Comparison of ENCODE assay signal across 10 cellular contexts in the genomic region with DNA sequence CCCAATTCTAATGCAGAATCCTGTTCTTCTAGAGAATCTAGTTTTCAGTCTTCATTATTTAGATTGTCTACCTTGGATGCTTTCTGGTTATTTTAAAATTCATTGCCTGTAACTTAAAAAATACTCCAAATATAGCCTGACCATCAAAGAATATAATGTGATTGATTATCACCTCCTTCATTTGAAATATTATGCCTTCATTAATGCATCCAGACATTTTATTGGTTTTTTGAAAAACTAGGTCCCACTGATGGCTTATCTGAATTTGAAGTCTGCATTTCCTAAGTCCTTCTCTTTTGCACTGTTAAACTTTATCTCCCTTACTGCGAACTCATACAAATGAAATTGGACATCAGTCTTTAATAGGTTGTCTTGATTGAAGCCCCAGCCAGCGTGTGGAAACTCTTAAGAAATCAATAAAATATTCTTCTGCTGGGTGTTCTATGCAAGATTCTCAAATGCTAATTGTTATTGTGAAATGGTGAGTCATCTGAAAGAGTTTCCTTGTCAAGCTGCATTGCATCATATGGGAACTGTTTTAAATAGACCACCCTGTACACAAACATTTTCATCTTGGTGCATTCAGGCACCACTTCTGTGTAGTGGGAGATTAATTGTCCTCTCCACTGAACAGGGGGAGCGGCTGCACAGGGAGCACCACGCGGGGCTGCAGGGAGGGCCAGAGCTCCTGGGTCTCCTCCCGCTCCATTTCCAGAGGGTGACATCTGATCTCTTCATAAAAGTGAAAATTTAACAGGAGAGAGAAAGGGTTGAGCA.
DNase-seq lines count a peak whose midpoint lies in the region; ATAC-seq and TF ChIP-seq lines count a peak whose summit lies in the region.
"Had no signal": no experiment of that assay in that cellular context is flagged by ENCODE, and none has a peak within 500 bp of the region (broad histone marks: within the 10 kb centered on the region; RNA-seq: fewer than 3 reads in every experiment).

No MANE protein-coding gene starts in this region.

- no peaks in the 10 kb centered on the region for H3K79me2 ChIP-seq in fibroblast of lung (ENCODE audit: control insufficient read depth, insufficient read depth, low read length)

- DNase-seq in OCI-M1 (lab: John Stamatoyannopoulos, UW) (peak; percentile 67), fibroblast of lung (ENCODE audit: low read depth in 2 of 2) (peak; percentile 77 to 96), skeletal muscle cell (ENCODE audit: low read depth) (peak; percentile 80), NCI-H526 treated with DMSO at 0.1 percent for 48 hours (lab: John Stamatoyannopoulos, UW) (no peak), T-helper 9 cell (no peak)
- DNase-seq: esophagus squamous epithelium; NK-92 treated with Interleukin-12 subunit alpha and Interleukin-12 subunit beta, amount 100 ng/mL, for 24 hours; right cardiac atrium had no signal

- no peak overlapping the region for H3K4me3 ChIP-seq in HEK293 (ENCODE audit: low read depth, low read length)
- H3K4me3 ChIP-seq in fibroblast of lung (replicated peaks in 1 of 4; ENCODE audit: control extremely low read depth in 1 of 4, insufficient read depth in 1 of 4, low read depth in 3 of 4, low read length in 4 of 4): no peak overlapping the region
- no peak overlapping the region for H3K4me3 ChIP-seq in skeletal muscle cell (ENCODE audit: low read depth, low read length)
- H3K4me3 ChIP-seq: esophagus squamous epithelium had no signal

- no peaks in the 10 kb centered on the region for H4K20me1 ChIP-seq in fibroblast of lung (ENCODE audit: control insufficient read depth, extremely low read depth, insufficient read depth, low read length)

- no peaks in the 10 kb centered on the region for H3K9me3 ChIP-seq in HEK293 (ENCODE audit: control insufficient read depth, insufficient read depth, low read depth, low read length)
- H3K9me3 ChIP-seq in fibroblast of lung (ENCODE audit: control insufficient read depth, insufficient read depth, low read depth, low read length): no peaks in the 10 kb centered on the region
- H3K9me3 ChIP-seq: esophagus squamous epithelium had no signal

- POLR2A ChIA-PET in HEK293 (lab: Yijun Ruan, JAX): no interaction called here

- CTCF ChIA-PET in HEK293 (lab: Yijun Ruan, JAX): no interaction called here

- TF ChIP-seq CTCF in HEK293 (tag by site-specific recombination; IDR thresholded peaks at IDR 0.05) (no peak), fibroblast of lung (conservative IDR thresholded peaks at IDR 0.05 in 1 of 2, IDR thresholded peaks at IDR 0.05 in 1 of 2; ENCODE audit: low read depth in 1 of 2, low read length in 2 of 2) (no peak)

- H3K9ac ChIP-seq in fibroblast of lung (ENCODE audit: insufficient read depth, low read length): no peak overlapping the region

- ATAC-seq in GM21529 (IDR thresholded peaks at IDR 0.05; ENCODE audit: unreplicated experiment): no peak
- ATAC-seq: right cardiac atrium had no signal

- H3K27ac ChIP-seq in HEK293 (ENCODE audit: extremely low read depth, low read depth, low read length) (no peak overlapping the region), fibroblast of lung (ENCODE audit: insufficient read depth, low read length) (no peak overlapping the region)
- H3K27ac ChIP-seq: esophagus squamous epithelium had no signal

- H3K36me3 ChIP-seq in HEK293 (ENCODE audit: control insufficient read depth in 2 of 2, insufficient read depth in 1 of 2, low read length in 2 of 2) (no peaks in the 10 kb centered on the region), fibroblast of lung (ENCODE audit: control insufficient read depth, insufficient read depth, low read length) (no peaks in the 10 kb centered on the region)
- H3K36me3 ChIP-seq: esophagus squamous epithelium had no signal

- H3K4me2 ChIP-seq in fibroblast of lung (ENCODE audit: extremely low read depth, insufficient read depth, low read length): peak overlapping the region; percentile 41

- H3K4me1 ChIP-seq in HEK293 (ENCODE audit: control insufficient read depth, insufficient read depth, low read length) (peaks cover 3% of the 10 kb centered on the region; the same call in 1 of the 2 replicates), fibroblast of lung (ENCODE audit: control insufficient read depth, extremely low read depth, insufficient read depth, low read length) (no peaks in the 10 kb centered on the region)
- H3K4me1 ChIP-seq: esophagus squamous epithelium had no signal

- no peak overlapping the region for H2AFZ ChIP-seq in fibroblast of lung (ENCODE audit: low read length)

- H3K27me3 ChIP-seq in fibroblast of lung (ENCODE audit: control insufficient read depth, insufficient read depth, low read length): no peaks in the 10 kb centered on the region
- H3K27me3 ChIP-seq: esophagus squamous epithelium had no signal

TF ChIP-seq in HEK293, 187 proteins besides CTCF, POLR2A, EP300 and RAD21 (continues in another document):
- TF ChIP-seq ZSCAN23 (tag by site-specific recombination; IDR thresholded peaks at IDR 0.05): no peak
- TF ChIP-seq, protein P1, sequence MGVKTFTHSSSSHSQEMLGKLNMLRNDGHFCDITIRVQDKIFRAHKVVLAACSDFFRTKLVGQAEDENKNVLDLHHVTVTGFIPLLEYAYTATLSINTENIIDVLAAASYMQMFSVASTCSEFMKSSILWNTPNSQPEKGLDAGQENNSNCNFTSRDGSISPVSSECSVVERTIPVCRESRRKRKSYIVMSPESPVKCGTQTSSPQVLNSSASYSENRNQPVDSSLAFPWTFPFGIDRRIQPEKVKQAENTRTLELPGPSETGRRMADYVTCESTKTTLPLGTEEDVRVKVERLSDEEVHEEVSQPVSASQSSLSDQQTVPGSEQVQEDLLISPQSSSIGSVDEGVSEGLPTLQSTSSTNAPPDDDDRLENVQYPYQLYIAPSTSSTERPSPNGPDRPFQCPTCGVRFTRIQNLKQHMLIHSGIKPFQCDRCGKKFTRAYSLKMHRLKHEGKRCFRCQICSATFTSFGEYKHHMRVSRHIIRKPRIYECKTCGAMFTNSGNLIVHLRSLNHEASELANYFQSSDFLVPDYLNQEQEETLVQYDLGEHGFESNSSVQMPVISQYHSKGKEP (tag by site-specific recombination; IDR thresholded peaks at IDR 0.05): no peak
- TF ChIP-seq ZEB2 (tag by site-specific recombination; IDR thresholded peaks at IDR 0.05): peak; percentile 65; the same call in 1 of the 2 replicates
- TF ChIP-seq, protein P2, sequence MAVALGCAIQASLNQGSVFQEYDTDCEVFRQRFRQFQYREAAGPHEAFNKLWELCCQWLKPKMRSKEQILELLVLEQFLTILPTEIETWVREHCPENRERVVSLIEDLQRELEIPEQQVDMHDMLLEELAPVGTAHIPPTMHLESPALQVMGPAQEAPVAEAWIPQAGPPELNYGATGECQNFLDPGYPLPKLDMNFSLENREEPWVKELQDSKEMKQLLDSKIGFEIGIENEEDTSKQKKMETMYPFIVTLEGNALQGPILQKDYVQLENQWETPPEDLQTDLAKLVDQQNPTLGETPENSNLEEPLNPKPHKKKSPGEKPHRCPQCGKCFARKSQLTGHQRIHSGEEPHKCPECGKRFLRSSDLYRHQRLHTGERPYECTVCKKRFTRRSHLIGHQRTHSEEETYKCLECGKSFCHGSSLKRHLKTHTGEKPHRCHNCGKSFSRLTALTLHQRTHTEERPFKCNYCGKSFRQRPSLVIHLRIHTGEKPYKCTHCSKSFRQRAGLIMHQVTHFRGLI (tag by site-specific recombination; IDR thresholded peaks at IDR 0.05): peak; percentile 21; the same call in 1 of the 2 replicates
- TF ChIP-seq ZFP69B (tag by site-specific recombination; IDR thresholded peaks at IDR 0.05): no peak
- no peak for TF ChIP-seq ZNF121 (tag by site-specific recombination; IDR thresholded peaks at IDR 0.05)
- TF ChIP-seq KLF1 (tag by site-specific recombination; IDR thresholded peaks at IDR 0.05): no peak
- TF ChIP-seq ZNF169 (tag by site-specific recombination; IDR thresholded peaks at IDR 0.05): no peak
- TF ChIP-seq MYNN (tag by site-specific recombination; IDR thresholded peaks at IDR 0.05; ENCODE audit: borderline replicate concordance): no peak
- no peak for TF ChIP-seq ZNF501 (tag by site-specific recombination; IDR thresholded peaks at IDR 0.05)
- TF ChIP-seq, protein P3, sequence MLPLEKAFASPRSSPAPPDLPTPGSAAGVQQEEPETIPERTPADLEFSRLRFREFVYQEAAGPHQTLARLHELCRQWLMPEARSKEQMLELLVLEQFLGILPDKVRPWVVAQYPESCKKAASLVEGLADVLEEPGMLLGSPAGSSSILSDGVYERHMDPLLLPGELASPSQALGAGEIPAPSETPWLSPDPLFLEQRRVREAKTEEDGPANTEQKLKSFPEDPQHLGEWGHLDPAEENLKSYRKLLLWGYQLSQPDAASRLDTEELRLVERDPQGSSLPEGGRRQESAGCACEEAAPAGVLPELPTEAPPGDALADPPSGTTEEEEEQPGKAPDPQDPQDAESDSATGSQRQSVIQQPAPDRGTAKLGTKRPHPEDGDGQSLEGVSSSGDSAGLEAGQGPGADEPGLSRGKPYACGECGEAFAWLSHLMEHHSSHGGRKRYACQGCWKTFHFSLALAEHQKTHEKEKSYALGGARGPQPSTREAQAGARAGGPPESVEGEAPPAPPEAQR (tag by site-specific recombination; IDR thresholded peaks at IDR 0.05): no peak
- TF ChIP-seq ZNF701 (tag by site-specific recombination; IDR thresholded peaks at IDR 0.05): no peak
- no peak for TF ChIP-seq ZNF529 (tag by site-specific recombination; IDR thresholded peaks at IDR 0.05; ENCODE audit: insufficient replicate concordance)
- TF ChIP-seq ZNF571 (tag by site-specific recombination; IDR thresholded peaks at IDR 0.05): no peak
- TF ChIP-seq ZNF335 (tag by site-specific recombination; conservative IDR thresholded peaks at IDR 0.05): 0 out of 2 replicates have a peak, but pooled peaks have one; percentile 21
- TF ChIP-seq SCRT2 (tag by site-specific recombination; IDR thresholded peaks at IDR 0.05): no peak
- no peak for TF ChIP-seq ZNF670 (tag by site-specific recombination; IDR thresholded peaks at IDR 0.05; ENCODE audit: low read depth)
- TF ChIP-seq, protein P4, sequence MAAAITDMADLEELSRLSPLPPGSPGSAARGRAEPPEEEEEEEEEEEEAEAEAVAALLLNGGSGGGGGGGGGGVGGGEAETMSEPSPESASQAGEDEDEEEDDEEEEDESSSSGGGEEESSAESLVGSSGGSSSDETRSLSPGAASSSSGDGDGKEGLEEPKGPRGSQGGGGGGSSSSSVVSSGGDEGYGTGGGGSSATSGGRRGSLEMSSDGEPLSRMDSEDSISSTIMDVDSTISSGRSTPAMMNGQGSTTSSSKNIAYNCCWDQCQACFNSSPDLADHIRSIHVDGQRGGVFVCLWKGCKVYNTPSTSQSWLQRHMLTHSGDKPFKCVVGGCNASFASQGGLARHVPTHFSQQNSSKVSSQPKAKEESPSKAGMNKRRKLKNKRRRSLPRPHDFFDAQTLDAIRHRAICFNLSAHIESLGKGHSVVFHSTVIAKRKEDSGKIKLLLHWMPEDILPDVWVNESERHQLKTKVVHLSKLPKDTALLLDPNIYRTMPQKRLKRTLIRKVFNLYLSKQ (tag by site-specific recombination; IDR thresholded peaks at IDR 0.05; ENCODE audit: borderline replicate concordance): no peak
- TF ChIP-seq EGR2 (tag by site-specific recombination; IDR thresholded peaks at IDR 0.05; ENCODE audit: low read depth): no peak

Comparison
In these comparisons a context has a peak if more than half of its experiments do, and no peak if none do; other contexts are left out.
1. DNase-seq: peak in OCI-M1 (single experiment), fibroblast of lung (2 of 2) and skeletal muscle cell (single experiment); none in NCI-H526 treated with DMSO at 0.1 percent for 48 hours (single experiment) and T-helper 9 cell (single experiment).